Comparison of ENCODE assay signal across 1 cellular context in the genomic region with DNA sequence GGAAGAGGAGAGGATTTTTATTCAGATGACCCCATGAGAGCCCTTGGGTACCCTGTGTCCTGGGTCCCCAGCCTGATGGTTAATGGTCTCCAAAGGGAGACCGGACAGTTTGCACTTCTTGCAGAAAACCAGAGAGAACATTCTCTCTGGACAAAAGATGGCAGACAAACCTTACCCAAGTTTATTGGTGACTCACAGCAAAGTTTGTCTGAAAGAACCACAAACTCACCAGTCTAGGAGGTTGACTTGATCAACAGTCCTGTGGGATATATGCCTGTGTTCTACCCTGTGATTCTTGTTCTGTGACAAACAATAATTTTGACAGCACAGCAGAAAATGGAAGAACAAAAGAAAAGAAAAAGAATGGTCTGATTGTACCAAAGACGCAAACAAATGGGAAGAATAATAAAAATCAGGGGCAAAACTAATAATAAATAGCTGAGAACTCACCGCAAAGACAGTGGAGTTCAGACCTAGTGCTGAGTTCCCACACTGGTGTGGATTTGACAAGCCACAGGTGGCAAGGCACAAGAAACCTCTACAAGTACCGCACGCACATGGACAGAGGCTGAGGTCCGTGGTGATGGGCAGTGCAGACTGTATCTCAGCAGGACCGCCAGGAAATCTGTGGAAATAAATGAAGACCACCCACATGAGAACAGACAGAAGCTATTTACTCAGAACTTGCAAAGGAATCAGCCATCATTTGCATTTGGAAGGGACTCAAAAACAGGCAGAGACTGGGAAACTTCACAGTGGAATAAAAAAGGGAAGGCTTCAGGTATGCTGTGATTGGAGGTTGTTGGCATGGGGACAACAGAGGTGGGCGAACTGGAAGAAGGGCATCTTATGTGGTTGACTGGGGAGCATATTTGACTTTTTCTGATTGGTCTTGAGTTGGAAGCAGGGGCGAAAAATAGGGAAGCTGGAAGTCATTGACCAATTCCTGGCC.
TF ChIP-seq lines count a peak whose summit lies in the region.

No MANE protein-coding gene starts in this region.

TF ChIP-seq in SK-N-SH treated with all-trans-retinoic acid at 6 μM for 48 hours, 23 proteins besides CTCF, POLR2A, EP300 and RAD21 (continued from another document):
- TF ChIP-seq GLIS3 (CRISPR knock-in tag; IDR thresholded peaks at IDR 0.05) (no peak), ARNTL (CRISPR knock-in tag; IDR thresholded peaks at IDR 0.05; ENCODE audit: borderline replicate concordance, low read depth) (no peak), BACH2 (CRISPR knock-in tag; IDR thresholded peaks at IDR 0.05; ENCODE audit: borderline replicate concordance) (no peak), ISL1 (CRISPR knock-in tag; IDR thresholded peaks at IDR 0.05) (no peak)
